Comparison of ENCODE assay signal across 9 cellular contexts in the genomic region with DNA sequence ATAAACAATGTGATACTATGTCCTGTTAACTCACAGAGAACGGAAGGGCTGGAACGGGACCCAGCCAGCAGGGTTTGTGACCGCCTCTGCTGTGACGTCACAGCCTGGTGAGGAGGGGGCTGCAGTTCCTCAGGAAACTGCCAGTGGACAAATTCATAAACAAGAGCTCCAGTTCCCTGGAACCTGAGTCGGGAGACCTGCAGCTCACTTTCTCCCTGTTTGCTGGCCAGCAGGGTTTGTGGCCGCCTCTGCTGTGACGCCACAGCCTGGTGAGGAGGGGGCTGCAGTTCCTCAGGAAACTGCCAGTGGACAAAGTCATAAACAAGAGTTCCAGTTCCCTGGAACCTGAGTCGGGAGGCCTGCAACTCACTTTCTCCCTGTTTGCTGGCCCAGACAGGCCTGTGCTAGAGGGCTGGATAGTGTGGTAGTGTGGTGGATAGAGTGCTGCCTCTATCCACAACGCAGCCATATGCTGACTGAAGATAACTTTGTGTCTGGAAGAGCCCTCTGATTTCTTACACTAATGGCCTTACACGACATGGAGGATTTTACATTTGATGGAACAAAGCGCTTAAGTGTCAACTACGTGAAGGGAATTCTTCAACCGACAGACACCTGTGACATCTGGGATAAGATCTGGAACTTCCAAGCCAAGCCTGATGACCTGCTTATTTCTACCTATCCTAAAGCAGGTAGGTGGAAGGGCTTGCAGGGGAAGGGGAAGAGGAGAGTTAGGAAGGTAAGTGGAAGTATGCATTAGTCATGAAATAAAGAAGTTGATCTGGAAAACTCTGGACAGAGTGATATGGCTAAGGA. TPM values are rescaled to one million over a fixed set of nuclear protein-coding genes. Genes with fewer than 3 reads are reported as not detected.
DNase-seq lines count a peak whose midpoint lies in the region; ATAC-seq and TF ChIP-seq lines count a peak whose summit lies in the region.
"Had no signal": no experiment of that assay in that cellular context is flagged by ENCODE, and none has a peak within 500 bp of the region (broad histone marks: within the 10 kb centered on the region; RNA-seq: fewer than 3 reads in every experiment).

A gene (plus strand): TSS at position 140 of the 816 bp plus-strand sequence. CDS start 384 bp downstream, at position 524.

- H4K20me1 ChIP-seq in Karpas-422 (ENCODE audit: insufficient read depth, low read depth, low read length): no peaks in the 10 kb centered on the region

- H3K4me2 ChIP-seq in parathyroid adenoma (ENCODE audit: low read length): peak within 1 kb of the TSS; percentile 28
- H3K4me2 ChIP-seq in Karpas-422 (ENCODE audit: low read depth, low read length, poor library complexity, severe bottlenecking): no peak within 1 kb of the TSS

- H2AFZ ChIP-seq in parathyroid adenoma: peak within 1 kb of the TSS; percentile 52
- no peak within 1 kb of the TSS for H2AFZ ChIP-seq in Karpas-422 (ENCODE audit: low read length)

- H3K27ac ChIP-seq in parathyroid adenoma (peak within 1 kb of the TSS; percentile 12), Karpas-422 (ENCODE audit: low read length) (no peak within 1 kb of the TSS)

- H3K27me3 ChIP-seq in iPS-15b (ENCODE audit: control insufficient read depth, insufficient read depth, low read length) (no peaks in the 10 kb centered on the region), parathyroid adenoma (ENCODE audit: control insufficient read depth, insufficient read depth, low read length) (no peaks in the 10 kb centered on the region), Karpas-422 (ENCODE audit: low read length) (no peaks in the 10 kb centered on the region)

- H3K36me3 ChIP-seq in iPS-15b (ENCODE audit: control insufficient read depth, insufficient read depth, low read length) (no peaks in the 10 kb centered on the region), parathyroid adenoma (ENCODE audit: control insufficient read depth, insufficient read depth, low read length) (no peaks in the 10 kb centered on the region), Karpas-422 (ENCODE audit: insufficient read depth, low read length) (no peaks in the 10 kb centered on the region)

- H3K79me2 ChIP-seq in parathyroid adenoma (no peaks in the 10 kb centered on the region), Karpas-422 (ENCODE audit: low read length) (no peaks in the 10 kb centered on the region)

- DNase-seq in CD1c-positive myeloid dendritic cell (ENCODE audit: extremely low spot score) (peak; percentile 22), astrocyte of the spinal cord (ENCODE audit: low read depth, low spot score) (peak; percentile 80), Karpas-422 (no peak), AG08396 (ENCODE audit: low spot score) (no peak)
- no peak for DNase-seq in activated CD4-positive, CD25-positive, alpha-beta regulatory T cell (lab: John Stamatoyannopoulos, UW)
- DNase-seq: activated CD8-positive, alpha-beta T cell treated with anti-CD3 and anti-CD28 coated beads for 36 hours had no signal

- in situ Hi-C loops in astrocyte of the spinal cord (cut with HindIII; ENCODE audit: low sequenced_read_pairs): no loop called here

- ATAC-seq in HG03457 (IDR thresholded peaks at IDR 0.05; ENCODE audit: unreplicated experiment): no peak
- ATAC-seq: activated CD8-positive, alpha-beta T cell treated with anti-CD3 and anti-CD28 coated beads for 36 hours had no signal

- peak within 1 kb of the TSS; percentile 28 for H3K4me3 ChIP-seq in astrocyte of the spinal cord (ENCODE audit: low read depth, low read length)
- peak within 1 kb of the TSS; percentile 28 for H3K4me3 ChIP-seq in iPS-15b (ENCODE audit: low read depth, low read length)
- H3K4me3 ChIP-seq in parathyroid adenoma (ENCODE audit: low read depth, low read length): peak within 1 kb of the TSS; percentile 22
- no peak within 1 kb of the TSS for H3K4me3 ChIP-seq in Karpas-422 (ENCODE audit: low read length)

- TF ChIP-seq CTCF in astrocyte of the spinal cord (IDR thresholded peaks at IDR 0.05; ENCODE audit: low read depth, low read length) (no peak), parathyroid adenoma (IDR thresholded peaks at IDR 0.05) (no peak)

- no peak within 1 kb of the TSS for H3K9ac ChIP-seq in iPS-15b (ENCODE audit: low read depth, low read length)
- H3K9ac ChIP-seq in parathyroid adenoma: no peak within 1 kb of the TSS
- H3K9ac ChIP-seq in Karpas-422 (ENCODE audit: low read length): no peak within 1 kb of the TSS

- H3K4me1 ChIP-seq in iPS-15b (ENCODE audit: control insufficient read depth, insufficient read depth, low read length): peaks cover 20% of the 10 kb centered on the region
- no peaks in the 10 kb centered on the region for H3K4me1 ChIP-seq in parathyroid adenoma
- H3K4me1 ChIP-seq in Karpas-422 (ENCODE audit: low read length): no peaks in the 10 kb centered on the region

- H3K9me3 ChIP-seq in iPS-15b (ENCODE audit: control insufficient read depth, insufficient read depth, low read length) (no peaks in the 10 kb centered on the region), parathyroid adenoma (ENCODE audit: control insufficient read depth, low read length) (no peaks in the 10 kb centered on the region), Karpas-422 (ENCODE audit: low read length) (no peaks in the 10 kb centered on the region)

- H3K9me2 ChIP-seq in Karpas-422 (replicated peaks; ENCODE audit: insufficient read depth, low read length): no peaks in the 10 kb centered on the region

RNA-seq across cellular contexts. Expression of the gene that starts here (rescaled TPM):
- total RNA-seq in Karpas-422 (2014; rRNA removed; shearing (Covaris generic); ENCODE audit: low replicate concordance): not detected in 2 replicates
- total RNA-seq: activated CD8-positive, alpha-beta T cell treated with anti-CD3 and anti-CD28 coated beads for 36 hours had no signal

Comparison
In these comparisons a context has a peak if more than half of its experiments do, and no peak if none do; other contexts are left out.
1. DNase-seq: peak in CD1c-positive myeloid dendritic cell (single experiment) and astrocyte of the spinal cord (single experiment); none in Karpas-422 (single experiment), AG08396 (single experiment) and activated CD4-positive, CD25-positive, alpha-beta regulatory T cell (0 of 4).